In the genomic region with DNA sequence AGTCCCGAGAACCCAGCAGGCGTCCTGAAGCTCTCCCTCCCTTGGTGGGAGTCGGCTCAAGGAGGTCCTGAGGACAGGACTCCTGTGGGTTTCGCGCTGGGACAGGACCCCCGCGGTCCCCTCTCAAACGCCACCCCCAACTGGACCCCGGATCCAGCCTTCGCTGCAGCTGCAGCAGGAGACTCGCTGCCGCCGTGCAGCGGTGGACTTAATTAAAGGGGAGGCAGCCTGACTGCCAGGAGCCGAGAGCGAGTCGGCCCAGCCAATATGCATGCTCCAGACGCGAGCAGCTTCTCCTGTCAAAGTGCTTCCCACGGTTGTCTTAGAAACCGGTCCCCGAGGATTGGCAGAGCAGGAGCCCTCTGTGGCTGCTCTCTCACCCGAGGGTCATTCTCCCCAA, we compare ENCODE assay signal across 13 cellular contexts.
A peak's percentile ranks its signal among the peaks of the same experiment; 100 is the strongest.
DNase-seq lines count a peak whose midpoint lies in the region; ATAC-seq and TF ChIP-seq lines count a peak whose summit lies in the region.
"Had no signal": no experiment of that assay in that cellular context is flagged by ENCODE, and none has a peak within 500 bp of the region (broad histone marks: within the 10 kb centered on the region; RNA-seq: fewer than 3 reads in every experiment).

No MANE protein-coding gene starts in this region.

- no peak overlapping the region for H3K27ac ChIP-seq in effector memory CD4-positive, alpha-beta T cell (ENCODE audit: insufficient read depth, low read length, poor library complexity, severe bottlenecking)
- H3K27ac ChIP-seq: upper lobe of right lung had no signal

- no peak for ATAC-seq in GM21381 (IDR thresholded peaks at IDR 0.05; ENCODE audit: unreplicated experiment)
- ATAC-seq: left colon, Panc1, upper lobe of right lung had no signal

- TF ChIP-seq CTCF in choroid plexus epithelial cell (conservative IDR thresholded peaks at IDR 0.05; ENCODE audit: low read depth, low read length): no peak

- H3K4me3 ChIP-seq in choroid plexus epithelial cell (ENCODE audit: low read depth, low read length): no peak overlapping the region
- no peak overlapping the region for H3K4me3 ChIP-seq in effector memory CD4-positive, alpha-beta T cell (ENCODE audit: insufficient read depth, low read depth, low read length, poor library complexity, severe bottlenecking)
- H3K4me3 ChIP-seq: upper lobe of right lung had no signal

- DNase-seq in NCI-H1417 (lab: John Stamatoyannopoulos, UW) (peak in 2 of 3 experiments; percentile 40 to 74), NCI-H1417 treated with DMSO at 0.1 percent for 48 hours (lab: John Stamatoyannopoulos, UW) (no peak), NCI-H1092 treated with DMSO at 0.1 percent for 48 hours (lab: John Stamatoyannopoulos, UW) (peak; percentile 26), choroid plexus epithelial cell (ENCODE audit: low read depth) (peak; percentile 3), posterior vena cava (ENCODE audit: low spot score) (peak; percentile 70), NCI-H146 (lab: John Stamatoyannopoulos, UW) (no peak)
- no peak for DNase-seq in effector memory CD4-positive, alpha-beta T cell
- DNase-seq: DND-41, left colon, NCI-H2029 treated with DMSO at 0.1 percent for 48 hours, upper lobe of right lung had no signal

- no peaks in the 10 kb centered on the region for H3K27me3 ChIP-seq in effector memory CD4-positive, alpha-beta T cell (replicated peaks; ENCODE audit: control insufficient read depth, insufficient read depth, low read length, poor library complexity, severe bottlenecking)
- H3K27me3 ChIP-seq: upper lobe of right lung had no signal

- H3K36me3 ChIP-seq in effector memory CD4-positive, alpha-beta T cell (ENCODE audit: control insufficient read depth, insufficient read depth, low read length): no peaks in the 10 kb centered on the region
- H3K36me3 ChIP-seq: upper lobe of right lung had no signal

- H3K9me3 ChIP-seq in effector memory CD4-positive, alpha-beta T cell (ENCODE audit: control insufficient read depth, low read length): no peaks in the 10 kb centered on the region
- H3K9me3 ChIP-seq: upper lobe of right lung had no signal

- intact Hi-C loops in posterior vena cava (cut with DNase I): no loop called here

- H3K4me1 ChIP-seq in effector memory CD4-positive, alpha-beta T cell (ENCODE audit: control insufficient read depth, insufficient read depth, low read length, poor library complexity, severe bottlenecking): no peaks in the 10 kb centered on the region
- H3K4me1 ChIP-seq: upper lobe of right lung had no signal

Comparison
In these comparisons a context has a peak if more than half of its experiments do, and no peak if none do; other contexts are left out.
1. DNase-seq: peak in NCI-H1417 (2 of 3), NCI-H1092 treated with DMSO at 0.1 percent for 48 hours (single experiment), choroid plexus epithelial cell (single experiment) and posterior vena cava (single experiment); none in NCI-H1417 treated with DMSO at 0.1 percent for 48 hours (single experiment), NCI-H146 (single experiment) and effector memory CD4-positive, alpha-beta T cell (0 of 3).